Comparison of ENCODE assay signal across 8 cellular contexts in the genomic region with DNA sequence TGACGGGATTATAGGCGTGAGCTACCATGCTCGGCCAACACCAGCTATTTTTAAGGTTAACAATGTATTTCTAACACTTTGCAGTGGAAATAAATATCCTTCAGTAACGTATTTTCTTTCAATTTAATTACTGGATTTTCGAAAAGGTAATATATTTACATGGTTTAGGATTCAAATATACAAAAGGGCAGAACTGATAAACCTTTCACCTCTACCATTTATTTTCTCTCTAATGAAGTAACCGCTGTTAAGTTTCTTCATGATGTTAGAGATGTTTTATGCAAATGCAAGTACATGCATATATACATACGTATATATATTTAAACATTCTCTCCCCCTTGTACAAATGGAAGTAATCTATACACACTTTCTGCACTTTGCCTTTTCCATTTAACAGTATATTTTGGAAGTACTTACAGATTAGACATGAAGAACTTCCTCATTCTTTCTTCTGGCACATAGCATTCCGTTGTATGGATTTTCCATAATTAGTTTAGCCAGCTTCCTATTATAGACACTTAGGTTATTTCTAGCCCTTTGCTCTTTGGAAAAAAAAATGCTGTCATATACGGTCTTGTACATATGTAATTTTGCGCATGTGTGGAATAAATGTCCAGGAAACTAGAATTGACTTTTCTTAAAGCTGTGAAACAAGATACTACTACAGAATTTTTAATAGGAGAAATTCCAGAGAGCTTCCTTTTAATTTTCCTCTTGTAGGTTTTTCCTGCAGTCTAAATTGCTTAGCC. TPM values are rescaled to one million over a fixed set of nuclear protein-coding genes. Genes with fewer than 3 reads are reported as not detected.
DNase-seq lines count a peak whose midpoint lies in the region; ATAC-seq, FAIRE-seq and TF ChIP-seq lines count a peak whose summit lies in the region.

No MANE protein-coding gene starts in this region.

- H3K27me3 ChIP-seq in BJ (ENCODE audit: control insufficient read depth, insufficient read depth, low read length) (no peaks in the 10 kb centered on the region), gastroesophageal sphincter (no peaks in the 10 kb centered on the region), small intestine (ENCODE audit: control insufficient read depth in 2 of 2, insufficient read depth in 2 of 2, low read length in 2 of 2) (no peaks in the 10 kb centered on the region)

- H3K27ac ChIP-seq in gastroesophageal sphincter (peak overlapping the region in 3 of 4 donors; percentile 92 to 95 (median 95)), small intestine (ENCODE audit: low read depth in 1 of 2, low read length in 1 of 2) (peak overlapping the region in 1 of 2 donors; percentile 97)

- H3K4me3 ChIP-seq in BJ (ENCODE audit: low read depth, low read length), result peak overlapping the region; percentile 29
- H3K4me3 ChIP-seq in gastroesophageal sphincter, result peak overlapping the region in 1 of 2 donors; percentile 67
- H3K4me3 ChIP-seq in small intestine (ENCODE audit: low read depth in 1 of 2, low read length in 2 of 2), result no peak overlapping the region

- ATAC-seq in gastroesophageal sphincter, result no peak
- no peak for ATAC-seq in HG03039 (IDR thresholded peaks at IDR 0.05; ENCODE audit: unreplicated experiment)

- FAIRE-seq in TTC549 (lab: Jason Lieb, UNC) (peak; percentile 75), small intestine (lab: Jason Lieb, UNC) (no peak)

- H3K4me1 ChIP-seq in gastroesophageal sphincter (peaks cover 0 to 49% (median 0%) of the 10 kb centered on the region in 3 donors), small intestine (ENCODE audit: control insufficient read depth in 2 of 2, insufficient read depth in 1 of 2, low read depth in 1 of 2, low read length in 1 of 2) (no peaks in the 10 kb centered on the region)

- TF ChIP-seq POLR2A in gastroesophageal sphincter (IDR thresholded peaks at IDR 0.05), result no peak

- TF ChIP-seq CTCF in BJ (IDR thresholded peaks at IDR 0.05; ENCODE audit: insufficient read depth, low read depth, low read length) (no peak), gastroesophageal sphincter (IDR thresholded peaks at IDR 0.05) (no peak)

- CTCF ChIA-PET in BJ (lab: Yijun Ruan, JAX), result interaction anchor here (0.6 to 2.7 kb wide), 6 partner anchors 9 to 144 kb away, joined by 3 to 11 read pairs (median 6); a partner anchor contains a TSS

- H3K9me3 ChIP-seq in gastroesophageal sphincter, result no peaks in the 10 kb centered on the region
- no peaks in the 10 kb centered on the region for H3K9me3 ChIP-seq in small intestine (ENCODE audit: control insufficient read depth, low read depth)

- DNase-seq in BJ (ENCODE audit: low read depth) (no peak), HCEC 1CT (peak; percentile 67), small intestine (peak; percentile 35), GM19240 (ENCODE audit: insufficient read length, low spot score) (no peak), 8988T (no peak)

- WGBS in gastroesophageal sphincter (ENCODE audit: low coverage in 1 of 2), 2 donors, result 5% methylated on average over 10 of the region's 10 CpGs
- 3 to 4% (median 4%) methylated on average over 10 of the region's 10 CpGs for WGBS in small intestine, 3 donors

- H3K36me3 ChIP-seq in BJ (ENCODE audit: control insufficient read depth, insufficient read depth, low read length), result no peaks in the 10 kb centered on the region
- no peaks in the 10 kb centered on the region for H3K36me3 ChIP-seq in gastroesophageal sphincter
- H3K36me3 ChIP-seq in small intestine (ENCODE audit: control insufficient read depth in 2 of 2, insufficient read depth in 2 of 2, low read length in 2 of 2), result no peaks in the 10 kb centered on the region

- POLR2A ChIA-PET in BJ (lab: Charles Lee), result interaction anchor here (0.9 kb wide), 1 partner anchor 16 kb away, joined by 4 read pairs; no protein-coding TSS in a partner anchor

- TF ChIP-seq EP300 in gastroesophageal sphincter (IDR thresholded peaks at IDR 0.05), result no peak

RNA-seq across cellular contexts. Expression of a gene that starts 14.9 kb away (rescaled TPM):
- polyA plus RNA-seq in BJ (2011; rRNA removed) (not detected in 2 replicates), small intestine (not detected)
- polyA minus RNA-seq in BJ (2011; rRNA and poly(A)+ RNA removed), result not detected in 2 replicates
- total RNA-seq in gastroesophageal sphincter, result under 1 TPM in 1 of 4 donors, not detected in 3; 0.77 TPM

RNA-seq across cellular contexts. Expression of a gene that starts 40.0 kb away (rescaled TPM):
- 212 and 258 TPM in 2 replicates for polyA plus RNA-seq in BJ (2011; rRNA removed)
- 165 and 309 TPM in 2 replicates for polyA minus RNA-seq in BJ (2011; rRNA and poly(A)+ RNA removed)
- total RNA-seq in gastroesophageal sphincter, result 1,000 to 10,000 TPM; 2,024 to 3,704 (median 2,348) TPM
- polyA plus RNA-seq in small intestine, result 100 to 1,000 TPM in 2 of 3 donors, 10 to 100 TPM in 1; 85.4 to 362 (median 170) TPM

Comparison
In these comparisons a context has a peak if more than half of its experiments do, and no peak if none do; other contexts are left out.
1. DNase-seq: peak in HCEC 1CT (single experiment) and small intestine (single experiment); none in BJ (single experiment), GM19240 (single experiment) and 8988T (single experiment).